In genomic region chr10:77661100-77661499, GRCh38 we compare ENCODE assay signal across 3 cellular contexts.
TF ChIP-seq lines count a peak whose summit lies in the region.

No MANE protein-coding gene starts in this region.

TF ChIP-seq in GM23338, 12 proteins besides CTCF, POLR2A, EP300 and RAD21:
- TF ChIP-seq JUNB (IDR thresholded peaks at IDR 0.05; ENCODE audit: unreplicated experiment): no peak
- TF ChIP-seq ZNF114 (CRISPR knock-in tag; IDR thresholded peaks at IDR 0.05): no peak
- TF ChIP-seq REST (IDR thresholded peaks at IDR 0.05; ENCODE audit: unreplicated experiment): no peak
- TF ChIP-seq POLR2AphosphoS5 (IDR thresholded peaks at IDR 0.05; ENCODE audit: low read depth): no peak
- TF ChIP-seq, protein P1, sequence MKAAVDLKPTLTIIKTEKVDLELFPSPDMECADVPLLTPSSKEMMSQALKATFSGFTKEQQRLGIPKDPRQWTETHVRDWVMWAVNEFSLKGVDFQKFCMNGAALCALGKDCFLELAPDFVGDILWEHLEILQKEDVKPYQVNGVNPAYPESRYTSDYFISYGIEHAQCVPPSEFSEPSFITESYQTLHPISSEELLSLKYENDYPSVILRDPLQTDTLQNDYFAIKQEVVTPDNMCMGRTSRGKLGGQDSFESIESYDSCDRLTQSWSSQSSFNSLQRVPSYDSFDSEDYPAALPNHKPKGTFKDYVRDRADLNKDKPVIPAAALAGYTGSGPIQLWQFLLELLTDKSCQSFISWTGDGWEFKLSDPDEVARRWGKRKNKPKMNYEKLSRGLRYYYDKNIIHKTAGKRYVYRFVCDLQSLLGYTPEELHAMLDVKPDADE (IDR thresholded peaks at IDR 0.05): no peak

TF ChIP-seq in IMR-90, 13 proteins besides CTCF, POLR2A, EP300 and RAD21:
- TF ChIP-seq, protein P2, sequence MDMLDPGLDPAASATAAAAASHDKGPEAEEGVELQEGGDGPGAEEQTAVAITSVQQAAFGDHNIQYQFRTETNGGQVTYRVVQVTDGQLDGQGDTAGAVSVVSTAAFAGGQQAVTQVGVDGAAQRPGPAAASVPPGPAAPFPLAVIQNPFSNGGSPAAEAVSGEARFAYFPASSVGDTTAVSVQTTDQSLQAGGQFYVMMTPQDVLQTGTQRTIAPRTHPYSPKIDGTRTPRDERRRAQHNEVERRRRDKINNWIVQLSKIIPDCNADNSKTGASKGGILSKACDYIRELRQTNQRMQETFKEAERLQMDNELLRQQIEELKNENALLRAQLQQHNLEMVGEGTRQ (IDR thresholded peaks at IDR 0.05; ENCODE audit: low read depth, low read length): no peak
- TF ChIP-seq MAFK (IDR thresholded peaks at IDR 0.05; ENCODE audit: low read depth, low read length) (no peak), RFX5 (IDR thresholded peaks at IDR 0.05; ENCODE audit: low read depth, low read length) (no peak), SMC3 (IDR thresholded peaks at IDR 0.05; ENCODE audit: low read depth, low read length) (no peak), BHLHE40 (IDR thresholded peaks at IDR 0.05; ENCODE audit: low read depth, low read length) (no peak)
- TF ChIP-seq, protein P3, sequence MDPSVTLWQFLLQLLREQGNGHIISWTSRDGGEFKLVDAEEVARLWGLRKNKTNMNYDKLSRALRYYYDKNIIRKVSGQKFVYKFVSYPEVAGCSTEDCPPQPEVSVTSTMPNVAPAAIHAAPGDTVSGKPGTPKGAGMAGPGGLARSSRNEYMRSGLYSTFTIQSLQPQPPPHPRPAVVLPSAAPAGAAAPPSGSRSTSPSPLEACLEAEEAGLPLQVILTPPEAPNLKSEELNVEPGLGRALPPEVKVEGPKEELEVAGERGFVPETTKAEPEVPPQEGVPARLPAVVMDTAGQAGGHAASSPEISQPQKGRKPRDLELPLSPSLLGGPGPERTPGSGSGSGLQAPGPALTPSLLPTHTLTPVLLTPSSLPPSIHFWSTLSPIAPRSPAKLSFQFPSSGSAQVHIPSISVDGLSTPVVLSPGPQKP (IDR thresholded peaks at IDR 0.05; ENCODE audit: borderline replicate concordance, low read depth, low read length): no peak

TF ChIP-seq in GM12878, 131 proteins besides CTCF, POLR2A, EP300 and RAD21:
- TF ChIP-seq BMI1 (IDR thresholded peaks at IDR 0.05; ENCODE audit: borderline replicate concordance): no peak
- no peak for TF ChIP-seq IKZF2 (IDR thresholded peaks at IDR 0.05)
- TF ChIP-seq, protein P4, sequence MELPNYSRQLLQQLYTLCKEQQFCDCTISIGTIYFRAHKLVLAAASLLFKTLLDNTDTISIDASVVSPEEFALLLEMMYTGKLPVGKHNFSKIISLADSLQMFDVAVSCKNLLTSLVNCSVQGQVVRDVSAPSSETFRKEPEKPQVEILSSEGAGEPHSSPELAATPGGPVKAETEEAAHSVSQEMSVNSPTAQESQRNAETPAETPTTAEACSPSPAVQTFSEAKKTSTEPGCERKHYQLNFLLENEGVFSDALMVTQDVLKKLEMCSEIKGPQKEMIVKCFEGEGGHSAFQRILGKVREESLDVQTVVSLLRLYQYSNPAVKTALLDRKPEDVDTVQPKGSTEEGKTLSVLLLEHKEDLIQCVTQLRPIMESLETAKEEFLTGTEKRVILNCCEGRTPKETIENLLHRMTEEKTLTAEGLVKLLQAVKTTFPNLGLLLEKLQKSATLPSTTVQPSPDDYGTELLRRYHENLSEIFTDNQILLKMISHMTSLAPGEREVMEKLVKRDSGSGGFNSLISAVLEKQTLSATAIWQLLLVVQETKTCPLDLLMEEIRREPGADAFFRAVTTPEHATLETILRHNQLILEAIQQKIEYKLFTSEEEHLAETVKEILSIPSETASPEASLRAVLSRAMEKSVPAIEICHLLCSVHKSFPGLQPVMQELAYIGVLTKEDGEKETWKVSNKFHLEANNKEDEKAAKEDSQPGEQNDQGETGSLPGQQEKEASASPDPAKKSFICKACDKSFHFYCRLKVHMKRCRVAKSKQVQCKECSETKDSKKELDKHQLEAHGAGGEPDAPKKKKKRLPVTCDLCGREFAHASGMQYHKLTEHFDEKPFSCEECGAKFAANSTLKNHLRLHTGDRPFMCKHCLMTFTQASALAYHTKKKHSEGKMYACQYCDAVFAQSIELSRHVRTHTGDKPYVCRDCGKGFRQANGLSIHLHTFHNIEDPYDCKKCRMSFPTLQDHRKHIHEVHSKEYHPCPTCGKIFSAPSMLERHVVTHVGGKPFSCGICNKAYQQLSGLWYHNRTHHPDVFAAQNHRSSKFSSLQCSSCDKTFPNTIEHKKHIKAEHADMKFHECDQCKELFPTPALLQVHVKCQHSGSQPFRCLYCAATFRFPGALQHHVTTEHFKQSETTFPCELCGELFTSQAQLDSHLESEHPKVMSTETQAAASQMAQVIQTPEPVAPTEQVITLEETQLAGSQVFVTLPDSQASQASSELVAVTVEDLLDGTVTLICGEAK (IDR thresholded peaks at IDR 0.05; ENCODE audit: borderline replicate concordance): no peak
- TF ChIP-seq, protein P5, sequence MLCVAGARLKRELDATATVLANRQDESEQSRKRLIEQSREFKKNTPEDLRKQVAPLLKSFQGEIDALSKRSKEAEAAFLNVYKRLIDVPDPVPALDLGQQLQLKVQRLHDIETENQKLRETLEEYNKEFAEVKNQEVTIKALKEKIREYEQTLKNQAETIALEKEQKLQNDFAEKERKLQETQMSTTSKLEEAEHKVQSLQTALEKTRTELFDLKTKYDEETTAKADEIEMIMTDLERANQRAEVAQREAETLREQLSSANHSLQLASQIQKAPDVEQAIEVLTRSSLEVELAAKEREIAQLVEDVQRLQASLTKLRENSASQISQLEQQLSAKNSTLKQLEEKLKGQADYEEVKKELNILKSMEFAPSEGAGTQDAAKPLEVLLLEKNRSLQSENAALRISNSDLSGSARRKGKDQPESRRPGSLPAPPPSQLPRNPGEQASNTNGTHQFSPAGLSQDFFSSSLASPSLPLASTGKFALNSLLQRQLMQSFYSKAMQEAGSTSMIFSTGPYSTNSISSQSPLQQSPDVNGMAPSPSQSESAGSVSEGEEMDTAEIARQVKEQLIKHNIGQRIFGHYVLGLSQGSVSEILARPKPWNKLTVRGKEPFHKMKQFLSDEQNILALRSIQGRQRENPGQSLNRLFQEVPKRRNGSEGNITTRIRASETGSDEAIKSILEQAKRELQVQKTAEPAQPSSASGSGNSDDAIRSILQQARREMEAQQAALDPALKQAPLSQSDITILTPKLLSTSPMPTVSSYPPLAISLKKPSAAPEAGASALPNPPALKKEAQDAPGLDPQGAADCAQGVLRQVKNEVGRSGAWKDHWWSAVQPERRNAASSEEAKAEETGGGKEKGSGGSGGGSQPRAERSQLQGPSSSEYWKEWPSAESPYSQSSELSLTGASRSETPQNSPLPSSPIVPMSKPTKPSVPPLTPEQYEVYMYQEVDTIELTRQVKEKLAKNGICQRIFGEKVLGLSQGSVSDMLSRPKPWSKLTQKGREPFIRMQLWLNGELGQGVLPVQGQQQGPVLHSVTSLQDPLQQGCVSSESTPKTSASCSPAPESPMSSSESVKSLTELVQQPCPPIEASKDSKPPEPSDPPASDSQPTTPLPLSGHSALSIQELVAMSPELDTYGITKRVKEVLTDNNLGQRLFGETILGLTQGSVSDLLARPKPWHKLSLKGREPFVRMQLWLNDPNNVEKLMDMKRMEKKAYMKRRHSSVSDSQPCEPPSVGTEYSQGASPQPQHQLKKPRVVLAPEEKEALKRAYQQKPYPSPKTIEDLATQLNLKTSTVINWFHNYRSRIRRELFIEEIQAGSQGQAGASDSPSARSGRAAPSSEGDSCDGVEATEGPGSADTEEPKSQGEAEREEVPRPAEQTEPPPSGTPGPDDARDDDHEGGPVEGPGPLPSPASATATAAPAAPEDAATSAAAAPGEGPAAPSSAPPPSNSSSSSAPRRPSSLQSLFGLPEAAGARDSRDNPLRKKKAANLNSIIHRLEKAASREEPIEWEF (IDR thresholded peaks at IDR 0.05; ENCODE audit: insufficient replicate concordance, low read depth, low read length): no peak
- no peak for TF ChIP-seq SUZ12 (IDR thresholded peaks at IDR 0.05; ENCODE audit: unreplicated experiment)
- TF ChIP-seq KLF5 (IDR thresholded peaks at IDR 0.05; ENCODE audit: partially characterized antibody): no peak
- TF ChIP-seq MXI1 (IDR thresholded peaks at IDR 0.05; ENCODE audit: low read depth, low read length): no peak
- no peak for TF ChIP-seq LARP7 (IDR thresholded peaks at IDR 0.05)
- no peak for TF ChIP-seq KAT2A (conservative IDR thresholded peaks at IDR 0.05; ENCODE audit: control insufficient read depth, low read depth, low read length)
- no peak for TF ChIP-seq MYC (IDR thresholded peaks at IDR 0.05; ENCODE audit: insufficient read depth, insufficient read length, insufficient replicate concordance, low read length, severe bottlenecking)
- no peak for TF ChIP-seq SIN3A (IDR thresholded peaks at IDR 0.05; ENCODE audit: low read depth, low read length)
- TF ChIP-seq NFIC (IDR thresholded peaks at IDR 0.05; ENCODE audit: low read depth, low read length): no peak
